Comparison of ENCODE assay signal across 8 cellular contexts in genomic region chr10:11611248-11612003, GRCh38. TPM values are rescaled to one million over a fixed set of nuclear protein-coding genes. Genes with fewer than 3 reads are reported as not detected.
DNase-seq lines count a peak whose midpoint lies in the region; ATAC-seq, FAIRE-seq and TF ChIP-seq lines count a peak whose summit lies in the region.

TSS of gene USP6NL (minus strand) at chr10:11611650. CDS start at chr10:11597634, 14,016 bp downstream.

- peaks cover 10% of the 10 kb centered on the region for H3F3A ChIP-seq in neural cell (ENCODE audit: insufficient read depth, low read length, poor library complexity, severe bottlenecking)

- H3K4me3 ChIP-seq in HUES48 (ENCODE audit: low read depth, low read length) (peak within 1 kb of the TSS; percentile 94), foreskin fibroblast (ENCODE audit: low read depth in 1 of 2, low read length in 2 of 2) (peak within 1 kb of the TSS; percentile 92 to 97), neural cell (ENCODE audit: low read length) (peak within 1 kb of the TSS; percentile 74), subcutaneous abdominal adipose tissue (ENCODE audit: low read depth in 1 of 5, low read length in 5 of 5) (peak within 1 kb of the TSS; percentile 85 to 97 (median 88))

- no peak for TF ChIP-seq CTCF in D721Med (IDR thresholded peaks at IDR 0.05; ENCODE audit: insufficient read depth, missing control alignments)
- TF ChIP-seq CTCF in foreskin fibroblast (IDR thresholded peaks at IDR 0.05; ENCODE audit: low read depth, low read length): no peak
- TF ChIP-seq CTCF in neural cell (IDR thresholded peaks at IDR 0.05; ENCODE audit: poor library complexity, severe bottlenecking): no peak

- TF ChIP-seq RAD21 in neural cell (conservative IDR thresholded peaks at IDR 0.05): peak; percentile 32

- FAIRE-seq in D721Med (lab: Jason Lieb, UNC): no peak

- peaks cover 28% of the 10 kb centered on the region for H3K4me1 ChIP-seq in HUES48 (ENCODE audit: control insufficient read depth, insufficient read depth, low read length)
- H3K4me1 ChIP-seq in subcutaneous abdominal adipose tissue (ENCODE audit: control insufficient read depth in 5 of 5, insufficient read depth in 5 of 5, low read length in 5 of 5): peaks cover 0 to 25% (median 20%) of the 10 kb centered on the region in 5 donors

- H3K9ac ChIP-seq in HUES48 (ENCODE audit: low read depth, low read length): peak within 1 kb of the TSS; percentile 86
- peak within 1 kb of the TSS; percentile 70 for H3K9ac ChIP-seq in neural cell (ENCODE audit: low read length)
- H3K9ac ChIP-seq in subcutaneous abdominal adipose tissue (ENCODE audit: low read length in 5 of 5): peak within 1 kb of the TSS; percentile 78 to 83 (median 81)

- no peaks in the 10 kb centered on the region for H3K36me3 ChIP-seq in HUES48 (ENCODE audit: control insufficient read depth, insufficient read depth, low read length)
- no peaks in the 10 kb centered on the region for H3K36me3 ChIP-seq in neural cell (ENCODE audit: insufficient read depth, low read length)
- H3K36me3 ChIP-seq in subcutaneous abdominal adipose tissue (ENCODE audit: control insufficient read depth in 5 of 5, insufficient read depth in 5 of 5, low read length in 5 of 5): no peaks in the 10 kb centered on the region

- peaks cover 44% of the 10 kb centered on the region for H3K79me2 ChIP-seq in neural cell (replicated peaks; ENCODE audit: insufficient read depth, low read length)

- DNase-seq in D721Med (ENCODE audit: insufficient read length, low spot score) (peak; percentile 62), RPMI7951 (ENCODE audit: low read depth) (peak; percentile 86), foreskin fibroblast (peak; percentile 82 to 96)
- DNase-seq in activated gamma-delta T cell treated with anti-CD3 and anti-CD28 coated beads, Interleukin-2, amount 50 U/mL, for 16 hours (ENCODE audit: low read depth): peak; percentile 46

- no peaks in the 10 kb centered on the region for H3K9me2 ChIP-seq in neural cell (ENCODE audit: insufficient read depth, low read length)

- peak; percentile 28 for ATAC-seq in GM21367 (IDR thresholded peaks at IDR 0.05; ENCODE audit: unreplicated experiment)

- H3K4me2 ChIP-seq in neural cell (ENCODE audit: low read length): peak within 1 kb of the TSS; percentile 86

- peak within 1 kb of the TSS; percentile 51 for H2AFZ ChIP-seq in neural cell (ENCODE audit: low read depth, low read length)

- peak; percentile 44 for TF ChIP-seq EP300 in neural cell (conservative IDR thresholded peaks at IDR 0.05; ENCODE audit: poor library complexity, severe bottlenecking)

- H3K27me3 ChIP-seq in HUES48 (ENCODE audit: control insufficient read depth, insufficient read depth, low read length) (peaks cover 8% of the 10 kb centered on the region), neural cell (ENCODE audit: insufficient read depth, low read depth, low read length) (no peaks in the 10 kb centered on the region), subcutaneous abdominal adipose tissue (ENCODE audit: control insufficient read depth in 5 of 5, insufficient read depth in 4 of 5, low read length in 5 of 5) (no peaks in the 10 kb centered on the region)

- H4K20me1 ChIP-seq in neural cell (ENCODE audit: insufficient read depth): no peaks in the 10 kb centered on the region

- peak within 1 kb of the TSS; percentile 96 for H3K27ac ChIP-seq in HUES48 (ENCODE audit: low read depth, low read length)
- H3K27ac ChIP-seq in neural cell (ENCODE audit: low read length): peak within 1 kb of the TSS; percentile 52
- peak within 1 kb of the TSS; percentile 77 for H3K27ac ChIP-seq in subcutaneous abdominal adipose tissue (ENCODE audit: low read depth, low read length)

- no peaks in the 10 kb centered on the region for H3K9me3 ChIP-seq in HUES48 (ENCODE audit: control insufficient read depth, insufficient read depth, low read length)
- no peaks in the 10 kb centered on the region for H3K9me3 ChIP-seq in neural cell (ENCODE audit: low read length)
- no peaks in the 10 kb centered on the region for H3K9me3 ChIP-seq in subcutaneous abdominal adipose tissue (ENCODE audit: control insufficient read depth in 5 of 5, low read length in 5 of 5)

TF ChIP-seq in neural cell, 6 proteins besides CTCF, POLR2A, EP300 and RAD21:
- TF ChIP-seq REST (IDR thresholded peaks at IDR 0.05; ENCODE audit: borderline replicate concordance) (peak; percentile 44), EZH2 (IDR thresholded peaks at IDR 0.05; ENCODE audit: borderline replicate concordance, insufficient read depth, low read length, poor library complexity, severe bottlenecking) (no peak), MXI1 (conservative IDR thresholded peaks at IDR 0.05; ENCODE audit: poor library complexity, severe bottlenecking) (peak; percentile 80), SMC3 (conservative IDR thresholded peaks at IDR 0.05; ENCODE audit: poor library complexity) (no peak), POLR2AphosphoS5 (IDR thresholded peaks at IDR 0.05) (peak; percentile 66), TAF1 (IDR thresholded peaks at IDR 0.05; ENCODE audit: low read depth) (peak; percentile 38)
TF ChIP-seq in neural cell: peak in this region for 4.

RNA-seq across cellular contexts. Expression of gene USP6NL, which starts in this region (rescaled TPM):
- total RNA-seq in RPMI7951 (2014; rRNA removed; shearing (Covaris generic)): 14.2 and 18.1 TPM in 2 replicates
- 36.0 and 39.9 TPM in 2 replicates for polyA plus RNA-seq in neural cell
- 48.0 and 48.7 TPM in 2 replicates for polyA minus RNA-seq in neural cell

Comparison
In these comparisons a context has a peak if more than half of its experiments do, and no peak if none do; other contexts are left out.
1. Peak in every context shown above with its lines: DNase-seq, ATAC-seq, H3K4me3 ChIP-seq and H3K27ac ChIP-seq.